In the genomic region with DNA sequence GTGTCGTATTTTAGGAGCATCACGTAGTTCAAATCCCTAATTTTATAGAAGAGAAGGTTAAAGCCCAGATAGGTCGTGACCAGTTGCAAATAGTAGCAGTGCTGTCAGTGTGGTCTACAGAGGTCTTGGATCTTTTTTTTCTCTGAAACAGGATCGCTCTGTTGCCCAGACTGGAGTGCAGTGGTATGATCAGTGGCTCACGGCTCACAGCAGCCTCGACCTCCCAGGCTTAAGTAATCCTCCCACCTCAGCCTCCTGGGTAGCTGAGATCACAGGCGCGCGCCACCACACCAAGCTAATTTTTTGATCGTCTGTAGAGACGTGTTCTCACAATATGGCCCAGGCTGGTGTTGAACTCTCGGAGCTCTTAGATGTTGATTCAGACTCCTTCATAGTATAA, we compare ENCODE assay signal across 8 cellular contexts. TPM values are rescaled to one million over a fixed set of nuclear protein-coding genes. Genes with fewer than 3 reads are reported as not detected.
DNase-seq lines count a peak whose midpoint lies in the region; ATAC-seq, FAIRE-seq and TF ChIP-seq lines count a peak whose summit lies in the region.
"Had no signal": no experiment of that assay in that cellular context is flagged by ENCODE, and none has a peak within 500 bp of the region (broad histone marks: within the 10 kb centered on the region; RNA-seq: fewer than 3 reads in every experiment).

No MANE protein-coding gene starts in this region.

- no peak for TF ChIP-seq POLR2A in spleen (IDR thresholded peaks at IDR 0.05)

- DNase-seq in right cardiac atrium, result no peak
- no peak for DNase-seq in spleen
- no peak for DNase-seq in small intestine
- no peak for DNase-seq in NCI-H1105 (lab: John Stamatoyannopoulos, UW)
- DNase-seq in HEK293T (ENCODE audit: extremely low spot score), result no peak

- POLR2A ChIA-PET in HEK293T (lab: Yijun Ruan, JAX), result interaction anchor here (1.1 to 4.4 kb wide), 3 partner anchors 12 to 46 kb away, joined by 3 to 104 read pairs (median 9); partner anchors contain the start of gene PAIP2

- H3K4me3 ChIP-seq in HUES48 (ENCODE audit: low read depth, low read length) (peak overlapping the region; percentile 97), WI38 (ENCODE audit: low read depth, low read length) (peak overlapping the region; percentile 77), right cardiac atrium (ENCODE audit: low read length) (peak overlapping the region; percentile 50), spleen (peak overlapping the region; percentile 9 to 86 (median 76)), small intestine (ENCODE audit: low read depth in 1 of 2, low read length in 2 of 2) (peak overlapping the region in 1 of 2 donors; percentile 19)
- H3K4me3 ChIP-seq: lung had no signal

- no peak for TF ChIP-seq CTCF in WI38 (IDR thresholded peaks at IDR 0.05; ENCODE audit: low read depth, low read length)
- no peak for TF ChIP-seq CTCF in spleen (IDR thresholded peaks at IDR 0.05 in 8 of 11, conservative IDR thresholded peaks at IDR 0.05 in 3 of 11)

- 43% methylated on average over 12 of the region's 12 CpGs for WGBS in right cardiac atrium
- 33 to 49% (median 42%) methylated on average over 12 of the region's 12 CpGs for WGBS in spleen, 5 donors
- 32 to 35% (median 34%) methylated on average over 12 of the region's 12 CpGs for WGBS in small intestine, 3 donors

- H3K27me3 ChIP-seq in HUES48 (ENCODE audit: control insufficient read depth, insufficient read depth, low read length) (no peaks in the 10 kb centered on the region), right cardiac atrium (ENCODE audit: control insufficient read depth, insufficient read depth) (no peaks in the 10 kb centered on the region), spleen (replicated peaks in 1 of 7) (no peaks in the 10 kb centered on the region), small intestine (ENCODE audit: control insufficient read depth in 2 of 2, insufficient read depth in 2 of 2, low read length in 2 of 2) (no peaks in the 10 kb centered on the region)

- no peak for ATAC-seq in right cardiac atrium

- H3K36me3 ChIP-seq in HUES48 (ENCODE audit: control insufficient read depth, insufficient read depth, low read length) (peaks cover 11% of the 10 kb centered on the region; the same call in 1 of the 2 replicates), spleen (no peaks in the 10 kb centered on the region), small intestine (ENCODE audit: control insufficient read depth in 2 of 2, insufficient read depth in 2 of 2, low read length in 2 of 2) (no peaks in the 10 kb centered on the region)

- intact Hi-C loops in right cardiac atrium (cut with DNase I) (no loop called here), spleen (cut with DNase I; ENCODE audit: low total_unique reads) (loop anchor here (10.0 kb wide), 1 partner anchor 89 kb away; the partner anchor contains the start of genes MZB1 and SLC23A1)

- H3K4me1 ChIP-seq in HUES48 (ENCODE audit: control insufficient read depth, insufficient read depth, low read length) (peaks cover 43% of the 10 kb centered on the region), right cardiac atrium (ENCODE audit: control insufficient read depth, insufficient read depth, low read length) (peaks cover 16% of the 10 kb centered on the region), spleen (peaks cover 56 to 69% (median 65%) of the 10 kb centered on the region in 6 donors), small intestine (ENCODE audit: control insufficient read depth in 2 of 2, insufficient read depth in 1 of 2, low read depth in 1 of 2, low read length in 1 of 2) (peaks cover 0 to 30% of the 10 kb centered on the region in 2 donors)

- CTCF ChIA-PET in HEK293T (lab: Yijun Ruan, JAX), result no interaction called here

- H3K27ac ChIP-seq in HUES48 (ENCODE audit: low read depth, low read length), result no peak overlapping the region
- H3K27ac ChIP-seq in right cardiac atrium (ENCODE audit: low read length), result peak overlapping the region; percentile 11
- peak overlapping the region; percentile 99 to 100 (median 100) for H3K27ac ChIP-seq in spleen
- H3K27ac ChIP-seq in small intestine (ENCODE audit: low read depth in 1 of 2, low read length in 1 of 2), result peak overlapping the region in 1 of 2 donors; percentile 61

- FAIRE-seq in small intestine (lab: Jason Lieb, UNC), result no peak

- H3K9me3 ChIP-seq in HUES48 (ENCODE audit: control insufficient read depth, insufficient read depth, low read length), result no peaks in the 10 kb centered on the region
- H3K9me3 ChIP-seq in right cardiac atrium (ENCODE audit: control insufficient read depth, low read length), result no peaks in the 10 kb centered on the region
- H3K9me3 ChIP-seq in spleen, result no peaks in the 10 kb centered on the region
- H3K9me3 ChIP-seq in small intestine (ENCODE audit: control insufficient read depth, low read depth), result no peaks in the 10 kb centered on the region

- H3K9ac ChIP-seq in HUES48 (ENCODE audit: low read depth, low read length), result peak overlapping the region; percentile 100; the same call in 1 of the 2 replicates

TF ChIP-seq in HEK293T, 16 proteins besides CTCF, POLR2A, EP300 and RAD21:
- TF ChIP-seq CTBP1 (IDR thresholded peaks at IDR 0.05; ENCODE audit: borderline replicate concordance) (no peak), BHLHE40 (IDR thresholded peaks at IDR 0.05; ENCODE audit: borderline replicate concordance) (no peak), FOXM1 (IDR thresholded peaks at IDR 0.05; ENCODE audit: borderline replicate concordance) (no peak), FOXK2 (IDR thresholded peaks at IDR 0.05) (no peak), NFRKB (IDR thresholded peaks at IDR 0.05) (no peak), L3MBTL2 (conservative IDR thresholded peaks at IDR 0.05) (no peak), FOXA1 (IDR thresholded peaks at IDR 0.05) (no peak), ZNF384 (IDR thresholded peaks at IDR 0.05) (no peak), PKNOX1 (IDR thresholded peaks at IDR 0.05) (no peak), SP1 (IDR thresholded peaks at IDR 0.05) (no peak), TARDBP (IDR thresholded peaks at IDR 0.05) (no peak), ARNT (IDR thresholded peaks at IDR 0.05) (no peak), HDGF (IDR thresholded peaks at IDR 0.05; ENCODE audit: borderline replicate concordance) (no peak), LEF1 (IDR thresholded peaks at IDR 0.05; ENCODE audit: borderline replicate concordance) (no peak), SUZ12 (IDR thresholded peaks at IDR 0.05) (no peak), ELF4 (IDR thresholded peaks at IDR 0.05) (no peak)

RNA-seq across cellular contexts. Expression of gene MATR3, which starts 2.2 kb away (rescaled TPM):
- total RNA-seq in right cardiac atrium (100 to 1,000 TPM; 144 to 162 (median 147) TPM), spleen (100 to 1,000 TPM; 170 to 251 (median 219) TPM)
- polyA plus RNA-seq in right cardiac atrium (151 TPM), spleen (100 to 1,000 TPM; 114 to 147 (median 143) TPM), small intestine (100 to 1,000 TPM in 1 of 3 donors, 10 to 100 TPM in 2; 63.1 to 128 (median 72.7) TPM)

RNA-seq across cellular contexts. Expression of gene PAIP2, which starts 46.0 kb away (rescaled TPM):
- total RNA-seq in right cardiac atrium, result 100 to 1,000 TPM; 125 to 158 (median 142) TPM
- 183 TPM for polyA plus RNA-seq in right cardiac atrium
- total RNA-seq in spleen, result 100 to 1,000 TPM in 2 of 7 donors, 10 to 100 TPM in 5; 73.2 to 117 (median 86.4) TPM
- polyA plus RNA-seq in spleen, result 100 to 1,000 TPM in 2 of 3 donors, 10 to 100 TPM in 1; 90.6 to 119 (median 117) TPM
- polyA plus RNA-seq in small intestine, result 10 to 100 TPM; 43.6 to 58.9 (median 56.5) TPM
